In the genomic region with DNA sequence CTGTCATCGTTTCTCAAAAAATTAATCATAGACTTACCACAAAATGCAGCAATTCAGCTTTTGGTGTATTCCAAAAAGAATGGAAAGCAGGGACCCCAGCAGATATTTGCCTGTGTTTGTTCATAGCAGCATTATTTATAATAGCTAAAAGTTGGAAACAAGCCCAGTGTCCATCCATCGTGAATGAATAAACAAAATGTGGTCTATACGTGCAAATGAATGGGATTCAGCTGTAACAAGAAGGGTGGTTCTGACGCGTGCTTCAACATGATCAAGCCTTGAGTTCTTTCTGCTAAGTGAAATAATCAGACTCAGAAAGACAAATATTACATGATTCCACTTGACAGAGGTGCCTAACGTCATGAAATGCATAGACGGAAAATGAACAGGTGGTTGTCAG, we compare ENCODE assay signal across 1 cellular context.
TF ChIP-seq lines count a peak whose summit lies in the region.

No MANE protein-coding gene starts in this region.

TF ChIP-seq in A549, 52 proteins besides CTCF, POLR2A, EP300 and RAD21 (continued from another document):
- TF ChIP-seq, protein P1, sequence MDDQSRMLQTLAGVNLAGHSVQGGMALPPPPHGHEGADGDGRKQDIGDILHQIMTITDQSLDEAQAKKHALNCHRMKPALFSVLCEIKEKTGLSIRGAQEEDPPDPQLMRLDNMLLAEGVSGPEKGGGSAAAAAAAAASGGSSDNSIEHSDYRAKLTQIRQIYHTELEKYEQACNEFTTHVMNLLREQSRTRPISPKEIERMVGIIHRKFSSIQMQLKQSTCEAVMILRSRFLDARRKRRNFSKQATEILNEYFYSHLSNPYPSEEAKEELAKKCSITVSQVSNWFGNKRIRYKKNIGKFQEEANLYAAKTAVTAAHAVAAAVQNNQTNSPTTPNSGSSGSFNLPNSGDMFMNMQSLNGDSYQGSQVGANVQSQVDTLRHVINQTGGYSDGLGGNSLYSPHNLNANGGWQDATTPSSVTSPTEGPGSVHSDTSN (IDR thresholded peaks at IDR 0.05) = no peak
- no peak for TF ChIP-seq NFE2L2 (conservative IDR thresholded peaks at IDR 0.05; ENCODE audit: low read length)
- TF ChIP-seq JUNB (IDR thresholded peaks at IDR 0.05) = no peak
- no peak for TF ChIP-seq TFCP2L1 (CRISPR knock-in tag; IDR thresholded peaks at IDR 0.05)
- no peak for TF ChIP-seq BHLHE40 (IDR thresholded peaks at IDR 0.05; ENCODE audit: low read depth, low read length)
- no peak for TF ChIP-seq CHD2 (IDR thresholded peaks at IDR 0.05; ENCODE audit: low read length, partially characterized antibody)
- no peak for TF ChIP-seq POLR2AphosphoS2 (conservative IDR thresholded peaks at IDR 0.05; ENCODE audit: low read length)
TF ChIP-seq in A549: peak in this region for 0.
